ENCODE assay signal across 8 cellular contexts in the genomic region with DNA sequence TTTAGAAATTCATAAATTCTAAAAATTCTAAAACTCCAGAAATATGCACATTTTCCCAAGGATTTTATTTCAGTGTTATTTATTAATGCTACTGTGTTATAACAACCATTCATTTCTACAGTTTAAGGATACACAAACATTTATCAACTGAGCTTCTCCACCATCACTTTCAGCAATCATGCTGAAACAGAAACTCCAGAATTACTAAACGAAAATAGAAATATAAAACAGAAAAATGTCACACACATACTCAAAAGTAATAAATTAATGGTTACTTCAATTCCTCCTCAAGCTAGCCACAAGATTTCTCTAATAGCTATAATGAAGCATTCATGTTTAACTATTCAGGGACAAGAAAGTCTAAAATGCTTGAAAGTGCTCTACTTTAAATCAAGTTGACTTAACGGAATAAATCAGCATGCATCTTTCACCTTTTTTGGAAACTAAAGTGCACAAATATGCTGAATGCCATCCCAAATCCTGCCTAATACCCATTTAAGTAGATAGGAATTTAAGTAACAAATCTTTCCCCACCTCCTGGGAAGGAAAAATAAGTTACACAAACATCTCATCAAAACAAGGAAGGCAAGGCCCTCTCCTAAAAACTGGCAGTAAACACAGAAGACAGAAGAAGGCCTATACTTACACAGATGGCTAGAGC. TPM values are rescaled to one million over a fixed set of nuclear protein-coding genes. Genes with fewer than 3 reads are reported as not detected.
A peak's percentile ranks its signal among the peaks of the same experiment; 100 is the strongest.
DNase-seq lines count a peak whose midpoint lies in the region; ATAC-seq, FAIRE-seq and TF ChIP-seq lines count a peak whose summit lies in the region.

No MANE protein-coding gene starts in this region.

- H3K9me3 Mint-ChIP-seq in activated naive CD8-positive, alpha-beta T cell treated with anti-CD3 and anti-CD28 coated beads for 36 hours: peaks cover 18% of the 10 kb centered on the region

- peak overlapping the region; percentile 28 for H3K4me2 ChIP-seq in neural cell (ENCODE audit: low read length)

- no peak for TF ChIP-seq RAD21 in neural cell (conservative IDR thresholded peaks at IDR 0.05)

- no peaks in the 10 kb centered on the region for H3K9me2 ChIP-seq in neural cell (ENCODE audit: insufficient read depth, low read length)

- no peak overlapping the region for H3K27ac Mint-ChIP-seq in activated naive CD8-positive, alpha-beta T cell treated with anti-CD3 and anti-CD28 coated beads for 36 hours

- TF ChIP-seq CTCF in D721Med (IDR thresholded peaks at IDR 0.05; ENCODE audit: insufficient read depth, missing control alignments): no peak
- no peak for TF ChIP-seq CTCF in neural cell (IDR thresholded peaks at IDR 0.05; ENCODE audit: poor library complexity, severe bottlenecking)

- no peaks in the 10 kb centered on the region for H4K20me1 ChIP-seq in neural cell (ENCODE audit: insufficient read depth)

- no peaks in the 10 kb centered on the region for H3F3A ChIP-seq in neural cell (ENCODE audit: insufficient read depth, low read length, poor library complexity, severe bottlenecking)

- peak overlapping the region; percentile 38 for H2AFZ ChIP-seq in neural cell (ENCODE audit: low read depth, low read length)

- no peaks in the 10 kb centered on the region for H3K27me3 ChIP-seq in endocrine pancreas (ENCODE audit: control insufficient read depth, insufficient read depth, low read length)
- no peaks in the 10 kb centered on the region for H3K27me3 ChIP-seq in neural cell (ENCODE audit: insufficient read depth, low read depth, low read length)

- H3K36me3 ChIP-seq in endocrine pancreas (ENCODE audit: control insufficient read depth, insufficient read depth, low read length) (no peaks in the 10 kb centered on the region), neural cell (ENCODE audit: insufficient read depth, low read length) (no peaks in the 10 kb centered on the region)

- H3K9ac ChIP-seq in endocrine pancreas (ENCODE audit: control insufficient read depth, insufficient read depth, low read length) (peak overlapping the region; percentile 51), neural cell (ENCODE audit: low read length) (peak overlapping the region; percentile 15)

- peaks cover 21% of the 10 kb centered on the region for H3K79me2 ChIP-seq in neural cell (replicated peaks; ENCODE audit: insufficient read depth, low read length)

- ATAC-seq in HG03135 (IDR thresholded peaks at IDR 0.05; ENCODE audit: unreplicated experiment): peak; percentile 39

- H3K27ac ChIP-seq in neural cell (ENCODE audit: low read length): no peak overlapping the region

- H3K4me3 ChIP-seq in endocrine pancreas (ENCODE audit: control insufficient read depth, insufficient read depth, low read length) (peak overlapping the region; percentile 84), neural cell (ENCODE audit: low read length) (peak overlapping the region; percentile 61)

- no peak for DNase-seq in D721Med (ENCODE audit: insufficient read length, low spot score)
- no peak for DNase-seq in T1000 (lab: John Stamatoyannopoulos, UW)
- no peak for DNase-seq in NCI-H524 (lab: John Stamatoyannopoulos, UW)
- DNase-seq in head of caudate nucleus: no peak
- no peak for DNase-seq in activated naive CD8-positive, alpha-beta T cell treated with anti-CD3 and anti-CD28 coated beads for 36 hours

- intact Hi-C loops in head of caudate nucleus (cut with DNase I): no loop called here

- no peak overlapping the region for H3K4me3 Mint-ChIP-seq in activated naive CD8-positive, alpha-beta T cell treated with anti-CD3 and anti-CD28 coated beads for 36 hours

- H3K27me3 Mint-ChIP-seq in activated naive CD8-positive, alpha-beta T cell treated with anti-CD3 and anti-CD28 coated beads for 36 hours: peaks cover 8% of the 10 kb centered on the region

- H3K4me1 ChIP-seq in endocrine pancreas (ENCODE audit: control insufficient read depth, insufficient read depth, low read length): peaks cover 4% of the 10 kb centered on the region

- H3K4me1 Mint-ChIP-seq in activated naive CD8-positive, alpha-beta T cell treated with anti-CD3 and anti-CD28 coated beads for 36 hours: peaks cover 17% of the 10 kb centered on the region

- peaks cover 7% of the 10 kb centered on the region for H3K36me3 Mint-ChIP-seq in activated naive CD8-positive, alpha-beta T cell treated with anti-CD3 and anti-CD28 coated beads for 36 hours

- H3K9me3 ChIP-seq in endocrine pancreas (ENCODE audit: control insufficient read depth, low read length): no peaks in the 10 kb centered on the region
- no peaks in the 10 kb centered on the region for H3K9me3 ChIP-seq in neural cell (ENCODE audit: low read length)

- peak; percentile 73 for FAIRE-seq in D721Med (lab: Jason Lieb, UNC)

- no peak for TF ChIP-seq EP300 in neural cell (conservative IDR thresholded peaks at IDR 0.05; ENCODE audit: poor library complexity, severe bottlenecking)

TF ChIP-seq in neural cell, 6 proteins besides CTCF, POLR2A, EP300 and RAD21:
- TF ChIP-seq TAF1 (IDR thresholded peaks at IDR 0.05; ENCODE audit: low read depth) (no peak), EZH2 (IDR thresholded peaks at IDR 0.05; ENCODE audit: borderline replicate concordance, insufficient read depth, low read length, poor library complexity, severe bottlenecking) (no peak), SMC3 (conservative IDR thresholded peaks at IDR 0.05; ENCODE audit: poor library complexity) (no peak), MXI1 (conservative IDR thresholded peaks at IDR 0.05; ENCODE audit: poor library complexity, severe bottlenecking) (no peak), POLR2AphosphoS5 (IDR thresholded peaks at IDR 0.05) (no peak)
- TF ChIP-seq, protein P1, sequence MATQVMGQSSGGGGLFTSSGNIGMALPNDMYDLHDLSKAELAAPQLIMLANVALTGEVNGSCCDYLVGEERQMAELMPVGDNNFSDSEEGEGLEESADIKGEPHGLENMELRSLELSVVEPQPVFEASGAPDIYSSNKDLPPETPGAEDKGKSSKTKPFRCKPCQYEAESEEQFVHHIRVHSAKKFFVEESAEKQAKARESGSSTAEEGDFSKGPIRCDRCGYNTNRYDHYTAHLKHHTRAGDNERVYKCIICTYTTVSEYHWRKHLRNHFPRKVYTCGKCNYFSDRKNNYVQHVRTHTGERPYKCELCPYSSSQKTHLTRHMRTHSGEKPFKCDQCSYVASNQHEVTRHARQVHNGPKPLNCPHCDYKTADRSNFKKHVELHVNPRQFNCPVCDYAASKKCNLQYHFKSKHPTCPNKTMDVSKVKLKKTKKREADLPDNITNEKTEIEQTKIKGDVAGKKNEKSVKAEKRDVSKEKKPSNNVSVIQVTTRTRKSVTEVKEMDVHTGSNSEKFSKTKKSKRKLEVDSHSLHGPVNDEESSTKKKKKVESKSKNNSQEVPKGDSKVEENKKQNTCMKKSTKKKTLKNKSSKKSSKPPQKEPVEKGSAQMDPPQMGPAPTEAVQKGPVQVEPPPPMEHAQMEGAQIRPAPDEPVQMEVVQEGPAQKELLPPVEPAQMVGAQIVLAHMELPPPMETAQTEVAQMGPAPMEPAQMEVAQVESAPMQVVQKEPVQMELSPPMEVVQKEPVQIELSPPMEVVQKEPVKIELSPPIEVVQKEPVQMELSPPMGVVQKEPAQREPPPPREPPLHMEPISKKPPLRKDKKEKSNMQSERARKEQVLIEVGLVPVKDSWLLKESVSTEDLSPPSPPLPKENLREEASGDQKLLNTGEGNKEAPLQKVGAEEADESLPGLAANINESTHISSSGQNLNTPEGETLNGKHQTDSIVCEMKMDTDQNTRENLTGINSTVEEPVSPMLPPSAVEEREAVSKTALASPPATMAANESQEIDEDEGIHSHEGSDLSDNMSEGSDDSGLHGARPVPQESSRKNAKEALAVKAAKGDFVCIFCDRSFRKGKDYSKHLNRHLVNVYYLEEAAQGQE (IDR thresholded peaks at IDR 0.05; ENCODE audit: borderline replicate concordance): no peak

RNA-seq across cellular contexts. Expression of a gene that starts 0.6 kb away (rescaled TPM):
- 4.0 and 7.9 TPM in 2 replicates for polyA plus RNA-seq in neural cell
- polyA minus RNA-seq in neural cell: 14.9 and 26.6 TPM in 2 replicates
- 1 to 10 TPM; 2.4 to 3.2 TPM for total RNA-seq in activated naive CD8-positive, alpha-beta T cell treated with anti-CD3 and anti-CD28 coated beads for 36 hours

RNA-seq across cellular contexts. Expression of a gene that starts 54.9 kb away (rescaled TPM):
- 4.7 and 5.9 TPM in 2 replicates for polyA plus RNA-seq in neural cell
- 14.1 and 19.7 TPM in 2 replicates for polyA minus RNA-seq in neural cell
- total RNA-seq in activated naive CD8-positive, alpha-beta T cell treated with anti-CD3 and anti-CD28 coated beads for 36 hours: 1 to 10 TPM; 3.2 to 3.6 TPM
